Comparison of ENCODE assay signal across 10 cellular contexts in the genomic region with DNA sequence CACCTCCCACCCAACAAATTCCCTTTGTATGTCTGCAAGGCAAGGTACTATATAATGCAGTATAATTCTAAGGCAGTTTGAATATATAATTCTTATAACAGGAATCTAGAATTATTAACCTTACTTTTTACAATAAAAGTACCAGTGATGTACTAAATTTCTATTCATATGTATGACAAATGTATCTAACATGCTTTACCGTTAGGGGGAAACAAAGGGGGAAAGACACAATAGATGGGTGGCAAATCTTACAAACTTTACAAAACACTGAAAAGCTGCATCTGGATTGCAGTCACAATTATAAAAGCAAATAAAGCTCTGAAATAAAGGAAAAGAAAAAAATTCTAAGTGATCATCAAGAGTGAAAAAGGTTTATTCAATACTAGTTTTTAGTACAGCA. TPM values are rescaled to one million over a fixed set of nuclear protein-coding genes. Genes with fewer than 3 reads are reported as not detected.
A peak's percentile ranks its signal among the peaks of the same experiment; 100 is the strongest.
DNase-seq lines count a peak whose midpoint lies in the region; ATAC-seq and TF ChIP-seq lines count a peak whose summit lies in the region.
"Had no signal": no experiment of that assay in that cellular context is flagged by ENCODE, and none has a peak within 500 bp of the region (broad histone marks: within the 10 kb centered on the region; RNA-seq: fewer than 3 reads in every experiment).

No MANE protein-coding gene starts in this region.

- no peaks in the 10 kb centered on the region for H3K27me3 Mint-ChIP-seq in Caco-2 (ENCODE audit: insufficient read depth, unreplicated experiment)
- H3K27me3 Mint-ChIP-seq in neural crest cell (ENCODE audit: low read depth), result no peaks in the 10 kb centered on the region
- peaks cover 54% of the 10 kb centered on the region for H3K27me3 Mint-ChIP-seq in activated CD4-positive, alpha-beta T cell treated with anti-CD3 and anti-CD28 coated beads, Interleukin-2, amount 10 ng/mL, durations not matched to agents 7 days and 5 days

- peak overlapping the region; percentile 100 for H3K4me3 Mint-ChIP-seq in Caco-2 (ENCODE audit: unreplicated experiment)
- peak overlapping the region; percentile 94 for H3K4me3 Mint-ChIP-seq in neural crest cell
- no peak overlapping the region for H3K4me3 Mint-ChIP-seq in activated CD4-positive, alpha-beta T cell treated with anti-CD3 and anti-CD28 coated beads, Interleukin-2, amount 10 ng/mL, durations not matched to agents 7 days and 5 days
- H3K4me3 Mint-ChIP-seq: activated B cell treated with CpG ODN at 0.5 μM for 24 hours had no signal

- TF ChIP-seq CTCF in Caco-2 (IDR thresholded peaks at IDR 0.05; ENCODE audit: insufficient read depth in 1 of 2, low read depth in 1 of 2, low read length in 1 of 2, severe bottlenecking in 1 of 2, unreplicated experiment in 1 of 2) (no peak), neural crest cell (conservative IDR thresholded peaks at IDR 0.05) (no peak)

- POLR2A ChIA-PET in Caco-2 (lab: Charles Lee), result interaction anchor here (0.6 kb wide), 1 partner anchor 37 kb away, joined by 3 read pairs; no protein-coding TSS in a partner anchor
- POLR2A ChIA-PET in activated CD4-positive, alpha-beta T cell treated with anti-CD3 and anti-CD28 coated beads, Interleukin-2, amount 10 ng/mL, durations not matched to agents 7 days and 5 days (lab: Charles Lee), result no interaction called here

- DNase-seq in Caco-2 (no peak), MG63 (no peak), neural crest cell (ENCODE audit: low read depth, low spot score) (no peak), left lobe of liver (ENCODE audit: low spot score) (no peak)
- DNase-seq in stimulated activated CD4-positive, alpha-beta T cell treated with anti-CD3 and anti-CD28 coated beads, Interleukin-4, amount 100 ng/mL, for 1 hour, result no peak
- DNase-seq in activated CD4-positive, alpha-beta T cell treated with anti-CD3 and anti-CD28 coated beads, Interleukin-2, amount 10 ng/mL, durations not matched to agents 7 days and 5 days, result no peak
- DNase-seq: activated B cell treated with CpG ODN at 0.5 μM for 24 hours, midbrain had no signal

- H3K4me3 ChIP-seq in Caco-2 (ENCODE audit: low read depth, low read length) (no peak overlapping the region), MG63 (peak overlapping the region; percentile 97), ectodermal cell (ENCODE audit: insufficient read depth, low read depth, low read length) (peak overlapping the region; percentile 75)

- H3K4me1 Mint-ChIP-seq in Caco-2 (ENCODE audit: low read depth, unreplicated experiment) (no peaks in the 10 kb centered on the region), neural crest cell (peaks cover 52% of the 10 kb centered on the region)
- H3K4me1 Mint-ChIP-seq in activated CD4-positive, alpha-beta T cell treated with anti-CD3 and anti-CD28 coated beads, Interleukin-2, amount 10 ng/mL, durations not matched to agents 7 days and 5 days, result peaks cover 25% of the 10 kb centered on the region

- no peaks in the 10 kb centered on the region for H3K36me3 ChIP-seq in Caco-2 (ENCODE audit: control insufficient read depth, insufficient read depth, low read length)
- no peaks in the 10 kb centered on the region; the same call in 1 of the 2 replicates for H3K36me3 ChIP-seq in MG63
- no peaks in the 10 kb centered on the region for H3K36me3 ChIP-seq in ectodermal cell (ENCODE audit: control insufficient read depth, insufficient read depth, low read length)

- CTCF ChIA-PET in Caco-2 (lab: Charles Lee), result no interaction called here
- CTCF ChIA-PET in activated CD4-positive, alpha-beta T cell treated with anti-CD3 and anti-CD28 coated beads, Interleukin-2, amount 10 ng/mL, durations not matched to agents 7 days and 5 days (lab: Charles Lee), result no interaction called here

- H3K4me1 ChIP-seq in Caco-2 (no peaks in the 10 kb centered on the region), ectodermal cell (ENCODE audit: control insufficient read depth, insufficient read depth, low read length) (peaks cover 15% of the 10 kb centered on the region)

- no peak overlapping the region for H3K27ac Mint-ChIP-seq in Caco-2 (ENCODE audit: unreplicated experiment)
- H3K27ac Mint-ChIP-seq in neural crest cell (ENCODE audit: unreplicated experiment), result peak overlapping the region; percentile 89
- no peak overlapping the region for H3K27ac Mint-ChIP-seq in activated CD4-positive, alpha-beta T cell treated with anti-CD3 and anti-CD28 coated beads, Interleukin-2, amount 10 ng/mL, durations not matched to agents 7 days and 5 days
- H3K27ac Mint-ChIP-seq: activated B cell treated with CpG ODN at 0.5 μM for 24 hours had no signal

- H3K27me3 ChIP-seq in Caco-2 (replicated peaks; ENCODE audit: control insufficient read depth, insufficient read depth, low read length) (no peaks in the 10 kb centered on the region), MG63 (no peaks in the 10 kb centered on the region), ectodermal cell (ENCODE audit: control insufficient read depth, insufficient read depth, low read length, poor library complexity, severe bottlenecking) (no peaks in the 10 kb centered on the region)

- BruUV-seq in Caco-2 (replicated peaks; lab: Mats Ljungman, UMichigan), result no TSS peak

- H3K9me3 ChIP-seq in Caco-2 (no peaks in the 10 kb centered on the region), MG63 (no peaks in the 10 kb centered on the region), ectodermal cell (ENCODE audit: control insufficient read depth, low read length) (no peaks in the 10 kb centered on the region)

- H3K27ac ChIP-seq in ectodermal cell (ENCODE audit: insufficient read depth, low read depth, low read length, poor library complexity, severe bottlenecking), result no peak overlapping the region

- H3K36me3 Mint-ChIP-seq in Caco-2 (ENCODE audit: insufficient read depth, unreplicated experiment) (peaks cover 14% of the 10 kb centered on the region), neural crest cell (ENCODE audit: low read depth) (peaks cover 4% of the 10 kb centered on the region)
- H3K36me3 Mint-ChIP-seq in activated CD4-positive, alpha-beta T cell treated with anti-CD3 and anti-CD28 coated beads, Interleukin-2, amount 10 ng/mL, durations not matched to agents 7 days and 5 days (ENCODE audit: low read depth), result peaks cover 2% of the 10 kb centered on the region

- no peak for ATAC-seq in HG03378 (IDR thresholded peaks at IDR 0.05; ENCODE audit: unreplicated experiment)
- no peak for ATAC-seq in left lobe of liver

- no CpG with 5 or more reads among the region's 1 CpG for WGBS in ectodermal cell, 2 experiments

- intact Hi-C loops in Caco-2 (cut with micrococcal nuclease; ENCODE audit: unreplicated experiment), result no loop called here

- no peaks in the 10 kb centered on the region for H3K9me3 Mint-ChIP-seq in Caco-2 (ENCODE audit: unreplicated experiment)
- peaks cover 3% of the 10 kb centered on the region for H3K9me3 Mint-ChIP-seq in neural crest cell
- H3K9me3 Mint-ChIP-seq in activated CD4-positive, alpha-beta T cell treated with anti-CD3 and anti-CD28 coated beads, Interleukin-2, amount 10 ng/mL, durations not matched to agents 7 days and 5 days, result no peaks in the 10 kb centered on the region
- H3K9me3 Mint-ChIP-seq: activated B cell treated with CpG ODN at 0.5 μM for 24 hours had no signal

RNA-seq across cellular contexts. Expression of gene PIK3R3, which starts 2.3 kb away (rescaled TPM):
- total RNA-seq in Caco-2 (2022) (2.2 and 3.6 TPM in 2 replicates), neural crest cell (85.3 and 92.2 TPM in 2 replicates), left lobe of liver (3.1 TPM)
- total RNA-seq in MG63 (2014; rRNA removed; shearing (Covaris generic); ENCODE audit: low replicate concordance), result 2.5 and 3.4 TPM in 2 replicates
- 60.1 TPM for polyA plus RNA-seq in ectodermal cell (2013, experiment 1 of 4)
- polyA plus RNA-seq in ectodermal cell (2013, experiment 2 of 4), result 63.6 TPM
- polyA plus RNA-seq in ectodermal cell (2013, experiment 3 of 4), result 36.7 TPM
- 41.6 TPM for polyA plus RNA-seq in ectodermal cell (2013, experiment 4 of 4)
- 1 to 10 TPM; 3.5 to 3.9 TPM for total RNA-seq in activated CD4-positive, alpha-beta T cell treated with anti-CD3 and anti-CD28 coated beads, Interleukin-2, amount 10 ng/mL, durations not matched to agents 7 days and 5 days

RNA-seq across cellular contexts. Expression of gene TSPAN1, which starts 44.7 kb away (rescaled TPM):
- 0.34 and 0.44 TPM in 2 replicates for total RNA-seq in Caco-2 (2022)
- not detected in 2 replicates for total RNA-seq in MG63 (2014; rRNA removed; shearing (Covaris generic); ENCODE audit: low replicate concordance)
- not detected for polyA plus RNA-seq in ectodermal cell (2013, experiment 1 of 4)
- polyA plus RNA-seq in ectodermal cell (2013, experiment 2 of 4), result not detected
- not detected for polyA plus RNA-seq in ectodermal cell (2013, experiment 3 of 4)
- polyA plus RNA-seq in ectodermal cell (2013, experiment 4 of 4), result not detected
- not detected in 2 replicates for total RNA-seq in neural crest cell
- total RNA-seq in activated CD4-positive, alpha-beta T cell treated with anti-CD3 and anti-CD28 coated beads, Interleukin-2, amount 10 ng/mL, durations not matched to agents 7 days and 5 days, result not detected
- total RNA-seq in left lobe of liver, result 7.7 TPM
- total RNA-seq: activated B cell treated with CpG ODN at 0.5 μM for 24 hours had no signal

RNA-seq across cellular contexts. Expression of gene P3R3URF, which starts 46.1 kb away (rescaled TPM):
- total RNA-seq in Caco-2 (2022) (not detected in 2 replicates), neural crest cell (not detected in 2 replicates), left lobe of liver (not detected)
- total RNA-seq in MG63 (2014; rRNA removed; shearing (Covaris generic); ENCODE audit: low replicate concordance), result not detected in 2 replicates
- not detected for polyA plus RNA-seq in ectodermal cell (2013, experiment 1 of 4)
- polyA plus RNA-seq in ectodermal cell (2013, experiment 2 of 4), result not detected
- not detected for polyA plus RNA-seq in ectodermal cell (2013, experiment 3 of 4)
- not detected for polyA plus RNA-seq in ectodermal cell (2013, experiment 4 of 4)
- total RNA-seq in activated CD4-positive, alpha-beta T cell treated with anti-CD3 and anti-CD28 coated beads, Interleukin-2, amount 10 ng/mL, durations not matched to agents 7 days and 5 days, result not detected
- total RNA-seq: activated B cell treated with CpG ODN at 0.5 μM for 24 hours had no signal

Comparison
In these comparisons a context has a peak if more than half of its experiments do, and no peak if none do; other contexts are left out.
1. RNA of gene PIK3R3, which starts 2.3 kb away (total RNA-seq): 85.3 to 92.2 TPM in neural crest cell; 3.5 to 3.9 TPM in activated CD4-positive, alpha-beta T cell treated with anti-CD3 and anti-CD28 coated beads, Interleukin-2, amount 10 ng/mL, durations not matched to agents 7 days and 5 days, 2.2 to 3.6 TPM in Caco-2, 3.1 TPM in left lobe of liver (single experiment) and 2.5 to 3.4 TPM in MG63; every median in the first group is over 10 times any median in the second.